In the genomic region with DNA sequence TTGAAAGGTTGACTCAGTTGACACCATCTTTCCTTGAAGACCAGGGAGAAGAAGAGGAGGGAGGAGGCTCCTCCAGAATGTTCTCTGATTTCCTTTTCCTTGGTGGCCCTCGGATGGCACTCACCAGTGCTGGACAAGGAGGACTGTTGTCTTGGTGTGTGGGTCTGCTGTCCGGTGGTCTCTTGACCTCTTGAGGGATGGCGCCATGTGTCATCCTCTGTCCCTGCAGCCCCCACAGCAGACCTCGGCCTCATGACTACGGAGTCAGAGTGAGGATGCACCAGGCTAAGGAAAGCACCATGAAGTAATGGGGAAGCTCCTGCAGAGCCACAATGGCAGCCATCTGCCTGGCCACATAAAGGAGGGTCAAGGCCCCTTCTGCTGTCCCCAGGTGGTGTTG, we compare ENCODE assay signal across 26 cellular contexts.
"Had no signal": no experiment of that assay in that cellular context is flagged by ENCODE, and none has a peak within 500 bp of the region (broad histone marks: within the 10 kb centered on the region; RNA-seq: fewer than 3 reads in every experiment).

No MANE protein-coding gene starts in this region.

- H3K27me3 ChIP-seq: testis, thyroid gland, tibial artery, tibial nerve, transverse colon, upper lobe of left lung, upper lobe of right lung, uterus, vagina had no signal

- H3K9me3 ChIP-seq: suprapubic skin, testis, thyroid gland, tibial artery, upper lobe of right lung, uterus, vagina had no signal

- DNase-seq: stimulated activated CD4-positive, alpha-beta T cell treated with anti-CD3 and anti-CD28 coated beads, Interleukin-2, amount 100 ng/mL, for 48 hours; stimulated activated CD4-positive, alpha-beta T cell treated with anti-CD3 and anti-CD28 coated beads, Interleukin-4, amount 100 ng/mL, for 1 hour; stimulated activated CD4-positive, alpha-beta T cell treated with anti-CD3 and anti-CD28 coated beads, Interleukin-4, amount 100 ng/mL, for 24 hours; stimulated activated CD4-positive, alpha-beta T cell treated with anti-CD3 and anti-CD28 coated beads, Interleukin-4, amount 100 ng/mL, for 4 hours; stimulated activated CD8-positive, alpha-beta memory T cell treated with anti-CD3 and anti-CD28 coated beads, Interleukin-4, amount 100 ng/mL, for 48 hours; stimulated activated naive B cell treated with anti-CD40 and anti-IgM and Interleukin-4, amounts not matched to agents 10 μg/mL and 1 μg/mL and 100 μg/mL, for 72 hours; stimulated activated naive CD4-positive, alpha-beta T cell; stimulated activated naive CD4-positive, alpha-beta T cell treated with Interleukin-2 at 50 U/mL for 16 hours; stimulated activated naive CD8-positive, alpha-beta T cell treated with anti-CD3 and anti-CD28 coated beads, Interleukin-15, amount 100 ng/mL, for 72 hours; stimulated activated naive CD8-positive, alpha-beta T cell treated with anti-CD3 and anti-CD28 coated beads, Interleukin-15, Interleukin-2, amounts not matched to agents 100 U/mL and 50 U/mL, for 24 hours; stomach; substantia nigra; testis; thyroid gland; tibial artery; transverse colon; trophoblast cell; upper lobe of left lung; upper lobe of right lung; uterus had no signal

- ATAC-seq: stimulated activated effector memory CD8-positive, alpha-beta T cell treated with anti-CD3 and anti-CD28 coated beads, Interleukin-12 subunit alpha, Interleukin-12 subunit beta, amount 100 ng/mL, for 72 hours; stimulated activated memory B cell treated with anti-CD40 and anti-IgM and Interleukin-4, amounts not matched to agents 10 μg/mL and 1 μg/mL and 100 μg/mL, for 72 hours; stimulated activated naive B cell treated with anti-CD40 and anti-IgM and Interleukin-4, amounts not matched to agents 10 μg/mL and 1 μg/mL and 100 μg/mL, for 72 hours; stimulated activated naive CD8-positive, alpha-beta T cell treated with anti-CD3 and anti-CD28 coated beads, Interleukin-15, amount 100 ng/mL, for 72 hours; stimulated activated naive CD8-positive, alpha-beta T cell treated with anti-CD3 and anti-CD28 coated beads, Interleukin-15, Interleukin-2, amounts not matched to agents 100 U/mL and 50 U/mL, for 24 hours; upper lobe of right lung had no signal

- H3K4me1 ChIP-seq: stomach, suprapubic skin, testis, thyroid gland, tibial artery, tibial nerve, transverse colon, upper lobe of left lung, upper lobe of right lung, uterus, vagina had no signal

- H3K27ac ChIP-seq: stomach, suprapubic skin, testis, thoracic aorta, thyroid gland, tibial artery, tibial nerve, transverse colon, upper lobe of left lung, upper lobe of right lung, uterus, vagina had no signal

- H3K36me3 ChIP-seq: stomach, suprapubic skin, thoracic aorta, thyroid gland, tibial artery, tibial nerve, transverse colon, upper lobe of left lung, upper lobe of right lung, uterus, vagina had no signal

- H3K4me3 ChIP-seq: stomach, suprapubic skin, testis, thoracic aorta, thyroid gland, tibial artery, tibial nerve, transverse colon, upper lobe of left lung, upper lobe of right lung, uterus, vagina had no signal
